In genomic region chr5:132378580-132378979, GRCh38 we compare ENCODE assay signal across 13 cellular contexts. TPM values are rescaled to one million over a fixed set of nuclear protein-coding genes. Genes with fewer than 3 reads are reported as not detected.
DNase-seq lines count a peak whose midpoint lies in the region; ATAC-seq and TF ChIP-seq lines count a peak whose summit lies in the region.
"Had no signal": no experiment of that assay in that cellular context is flagged by ENCODE, and none has a peak within 500 bp of the region (broad histone marks: within the 10 kb centered on the region; RNA-seq: fewer than 3 reads in every experiment).

No MANE protein-coding gene starts in this region.

- intact Hi-C loops in psoas muscle (cut with DNase I): loop anchor here in 1 of 2 donors (10.0 kb wide), 1 partner anchor 486 kb away; the partner anchor contains the start of genes GDF9 and UQCRQ
- intact Hi-C loops in testis (cut with DNase I; ENCODE audit: low total_unique reads): no loop called here
- intact Hi-C loops in sciatic nerve (cut with DNase I): no loop called here

- TF ChIP-seq POLR2A in testis (IDR thresholded peaks at IDR 0.05): no peak

- H3K9ac ChIP-seq in GM23248: no peak overlapping the region

- ATAC-seq in psoas muscle (peak; percentile 80 to 94 (median 91)), sciatic nerve (no peak)

- H3K4me1 Mint-ChIP-seq in activated naive CD8-positive, alpha-beta T cell treated with anti-CD3 and anti-CD28 coated beads for 36 hours: peaks cover 3% of the 10 kb centered on the region
- H3K4me1 Mint-ChIP-seq: immature natural killer cell had no signal

- no peaks in the 10 kb centered on the region for H3K36me3 Mint-ChIP-seq in activated naive CD8-positive, alpha-beta T cell treated with anti-CD3 and anti-CD28 coated beads for 36 hours

- in situ Hi-C loops in GM23248 (cut with MboI): loop anchor here (25.0 kb wide), 2 partner anchors 334 to 434 kb away; partner anchors contain the start of gene SOWAHA

- no peak overlapping the region for H3K4me3 Mint-ChIP-seq in activated naive CD8-positive, alpha-beta T cell treated with anti-CD3 and anti-CD28 coated beads for 36 hours
- H3K4me3 Mint-ChIP-seq: immature natural killer cell had no signal

- H3K27me3 Mint-ChIP-seq in activated naive CD8-positive, alpha-beta T cell treated with anti-CD3 and anti-CD28 coated beads for 36 hours: no peaks in the 10 kb centered on the region

- no peak overlapping the region for H2AFZ ChIP-seq in GM23248

- H3K9me3 Mint-ChIP-seq in activated naive CD8-positive, alpha-beta T cell treated with anti-CD3 and anti-CD28 coated beads for 36 hours: no peaks in the 10 kb centered on the region
- H3K9me3 Mint-ChIP-seq: immature natural killer cell had no signal

- TF ChIP-seq CTCF in epithelial cell of esophagus (IDR thresholded peaks at IDR 0.05; ENCODE audit: insufficient read depth, low read depth, low read length, missing control alignments) (no peak), psoas muscle (IDR thresholded peaks at IDR 0.05) (no peak), testis (IDR thresholded peaks at IDR 0.05) (no peak)

- 62 to 66% methylated on average over 3 of the region's 3 CpGs for WGBS in GM23248 (ENCODE audit: low coverage in 1 of 2, low lambda C conversion rate in 2 of 2, missing lambda C conversion rate in 2 of 2), 2 experiments
- 24 to 46% (median 26%) methylated on average over 3 of the region's 3 CpGs for WGBS in psoas muscle, 3 donors
- 91 to 93% methylated on average over 3 of the region's 3 CpGs for WGBS in testis, 2 donors

- H3K27ac Mint-ChIP-seq in activated naive CD8-positive, alpha-beta T cell treated with anti-CD3 and anti-CD28 coated beads for 36 hours: no peak overlapping the region
- H3K27ac Mint-ChIP-seq: immature natural killer cell had no signal

- H3K79me2 ChIP-seq in GM23248 (ENCODE audit: insufficient read depth): no peaks in the 10 kb centered on the region

- H4K20me1 ChIP-seq in GM23248 (ENCODE audit: insufficient read depth): no peaks in the 10 kb centered on the region

- no peaks in the 10 kb centered on the region for H3K9me2 ChIP-seq in GM23248 (ENCODE audit: insufficient read depth)

- H3K4me2 ChIP-seq in GM23248 (ENCODE audit: unreplicated experiment): no peak overlapping the region

- H3K27me3 ChIP-seq in GM23248 (replicated peaks; ENCODE audit: insufficient read depth) (no peaks in the 10 kb centered on the region), psoas muscle (ENCODE audit: insufficient read depth in 3 of 3, low read length in 2 of 3) (no peaks in the 10 kb centered on the region), testis (no peaks in the 10 kb centered on the region)

- no peak overlapping the region for H3K4me3 ChIP-seq in GM23248
- no peak overlapping the region for H3K4me3 ChIP-seq in epithelial cell of esophagus (ENCODE audit: low read length)
- no peak overlapping the region for H3K4me3 ChIP-seq in psoas muscle
- no peak overlapping the region for H3K4me3 ChIP-seq in testis

- no peaks in the 10 kb centered on the region for H3K36me3 ChIP-seq in GM23248 (ENCODE audit: low read depth)
- H3K36me3 ChIP-seq in psoas muscle (ENCODE audit: insufficient read depth in 1 of 2, low read depth in 1 of 2): peaks cover 0 to 62% of the 10 kb centered on the region in 2 donors
- no peaks in the 10 kb centered on the region for H3K36me3 ChIP-seq in testis (ENCODE audit: low read depth, missing control alignments)

- H3K9me3 ChIP-seq in GM23248 (ENCODE audit: low read depth) (no peaks in the 10 kb centered on the region), psoas muscle (no peaks in the 10 kb centered on the region), testis (no peaks in the 10 kb centered on the region)

- H3K4me1 ChIP-seq in GM23248 (ENCODE audit: insufficient read depth) (no peaks in the 10 kb centered on the region), psoas muscle (peaks cover 53% of the 10 kb centered on the region), testis (no peaks in the 10 kb centered on the region)

- peak; percentile 58 for DNase-seq in GM23248
- DNase-seq in OCI-M1 (lab: John Stamatoyannopoulos, UW): peak; percentile 51
- peak; percentile 83 for DNase-seq in epithelial cell of esophagus (ENCODE audit: low read depth)
- DNase-seq in psoas muscle: peak in 1 of 2 donors; percentile 81
- no peak for DNase-seq in testis
- no peak for DNase-seq in activated naive CD8-positive, alpha-beta T cell treated with anti-CD3 and anti-CD28 coated beads for 36 hours
- no peak for DNase-seq in A172 (ENCODE audit: low spot score)
- no peak for DNase-seq in sciatic nerve (ENCODE audit: low spot score)
- DNase-seq: activated naive CD4-positive, alpha-beta T cell; C1 segment of cervical spinal cord; immature natural killer cell; NCI-H1092; NCI-H2227 treated with DMSO at 0.1 percent for 48 hours had no signal

- no peak overlapping the region for H3K27ac ChIP-seq in GM23248
- H3K27ac ChIP-seq in psoas muscle: peak overlapping the region; percentile 85
- no peak overlapping the region for H3K27ac ChIP-seq in testis

- no peaks in the 10 kb centered on the region for H3F3A ChIP-seq in GM23248 (ENCODE audit: insufficient read depth)

RNA-seq across cellular contexts. Expression of gene SLC22A5, which starts 9.1 kb away (rescaled TPM):
- total RNA-seq in GM23248 (2014; rRNA removed; shearing (Covaris generic)): 1.9 and 3.0 TPM in 2 replicates
- polyA plus RNA-seq in GM23248 (2016; fragmentation: Nextera tagmentation; extraction: Ambion mirVana): 1.7 and 2.4 TPM in 2 replicates
- total RNA-seq in psoas muscle: 100 to 1,000 TPM in 1 of 4 donors, 10 to 100 TPM in 3; 26.6 to 145 (median 74.7) TPM
- 10 to 100 TPM; 37.7 to 93.7 (median 60.6) TPM for polyA plus RNA-seq in psoas muscle
- 10 to 100 TPM in 1 of 2 donors, 1 to 10 TPM in 1; 9.5 to 11.8 TPM for total RNA-seq in testis
- polyA plus RNA-seq in testis (ENCODE audit: insufficient read depth, low read depth, low replicate concordance): 11.9 TPM
- total RNA-seq in activated naive CD8-positive, alpha-beta T cell treated with anti-CD3 and anti-CD28 coated beads for 36 hours: 1 to 10 TPM; 3.7 to 4.5 TPM
- total RNA-seq in A172 (2014; rRNA removed; shearing (Covaris generic)): 5.7 and 5.9 TPM in 2 replicates
- 16.0 TPM for total RNA-seq in sciatic nerve

Comparison
In these comparisons a context has a peak if more than half of its experiments do, and no peak if none do; other contexts are left out.
1. DNase-seq: peak in GM23248 (single experiment), OCI-M1 (single experiment) and epithelial cell of esophagus (single experiment); none in testis (single experiment), activated naive CD8-positive, alpha-beta T cell treated with anti-CD3 and anti-CD28 coated beads for 36 hours (single experiment), A172 (single experiment) and sciatic nerve (single experiment).